Comparison of ENCODE assay signal across 13 cellular contexts in the genomic region with DNA sequence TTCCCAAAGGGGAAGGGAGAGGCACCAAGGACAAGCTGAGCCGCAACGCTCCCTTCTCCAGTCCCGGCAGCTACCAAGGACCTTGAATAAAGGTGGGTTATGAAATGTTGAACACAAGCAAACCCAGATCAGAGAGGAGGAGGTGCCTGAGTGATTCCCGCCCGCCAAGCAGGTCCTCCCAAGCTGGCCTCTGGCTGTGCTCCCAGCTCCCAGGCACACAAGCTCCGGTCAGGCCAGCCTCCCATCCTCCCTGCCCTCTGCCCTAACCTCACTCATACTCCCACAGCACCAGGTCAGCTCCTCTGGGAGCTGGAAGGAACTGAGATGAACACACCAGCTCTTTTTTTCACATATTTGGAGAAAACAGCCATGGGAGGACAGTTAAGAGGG. TPM values are rescaled to one million over a fixed set of nuclear protein-coding genes. Genes with fewer than 3 reads are reported as not detected.
A peak's percentile ranks its signal among the peaks of the same experiment; 100 is the strongest.
DNase-seq lines count a peak whose midpoint lies in the region; TF ChIP-seq lines count a peak whose summit lies in the region.
"Had no signal": no experiment of that assay in that cellular context is flagged by ENCODE, and none has a peak within 500 bp of the region (broad histone marks: within the 10 kb centered on the region; RNA-seq: fewer than 3 reads in every experiment).

No MANE protein-coding gene starts in this region.

- H3K4me1 Mint-ChIP-seq in activated CD4-positive, alpha-beta T cell treated with anti-CD3 and anti-CD28 coated beads, Interleukin-2, amount 10 ng/mL, durations not matched to agents 7 days and 5 days = peaks cover 60% of the 10 kb centered on the region
- H3K4me1 Mint-ChIP-seq in endodermal cell (peaks cover 27% of the 10 kb centered on the region), type B pancreatic cell (ENCODE audit: unreplicated experiment) (peaks cover 33% of the 10 kb centered on the region)

- TF ChIP-seq CTCF in endodermal cell (conservative IDR thresholded peaks at IDR 0.05) = peak; percentile 5
- no peak for TF ChIP-seq CTCF in type B pancreatic cell (conservative IDR thresholded peaks at IDR 0.05)

- no peaks in the 10 kb centered on the region for H3K9me3 ChIP-seq in endodermal cell (ENCODE audit: control insufficient read depth, low read length)
- H3K9me3 ChIP-seq in muscle layer of duodenum (ENCODE audit: control insufficient read depth in 1 of 2, low read length in 2 of 2) = no peaks in the 10 kb centered on the region

- no peak overlapping the region for H3K4me3 ChIP-seq in endodermal cell (ENCODE audit: low read length)
- peak overlapping the region in 1 of 2 donors; percentile 2 for H3K4me3 ChIP-seq in muscle layer of duodenum (ENCODE audit: low read depth in 1 of 2, low read length in 2 of 2)
- H3K4me3 ChIP-seq: K562 had no signal

- H3K27me3 ChIP-seq in endodermal cell (ENCODE audit: control insufficient read depth, insufficient read depth, low read length, poor library complexity, severe bottlenecking) = no peaks in the 10 kb centered on the region
- no peaks in the 10 kb centered on the region for H3K27me3 ChIP-seq in muscle layer of duodenum (ENCODE audit: low read depth, low read length)

- 83 to 90% methylated on average over 1 to 6 of the region's 6 CpGs for WGBS in endodermal cell (ENCODE audit: insufficient coverage in 1 of 2, insufficient read length in 1 of 2), 2 experiments

- no peaks in the 10 kb centered on the region for H3K4me1 ChIP-seq in endodermal cell (ENCODE audit: control insufficient read depth, insufficient read depth, low read length)
- H3K4me1 ChIP-seq in muscle layer of duodenum (ENCODE audit: control insufficient read depth in 1 of 2, insufficient read depth in 2 of 2, low read length in 2 of 2) = peaks cover 39 to 69% of the 10 kb centered on the region in 2 donors

- H3K4me3 Mint-ChIP-seq in activated CD4-positive, alpha-beta T cell treated with anti-CD3 and anti-CD28 coated beads, Interleukin-2, amount 10 ng/mL, durations not matched to agents 7 days and 5 days = no peak overlapping the region
- no peak overlapping the region for H3K4me3 Mint-ChIP-seq in endodermal cell
- H3K4me3 Mint-ChIP-seq in type B pancreatic cell = no peak overlapping the region

- no peak overlapping the region for H3K9ac ChIP-seq in endodermal cell (ENCODE audit: extremely low read depth, low read length, poor library complexity, severe bottlenecking)

- peak overlapping the region; percentile 25 for H3K27ac Mint-ChIP-seq in activated CD4-positive, alpha-beta T cell treated with anti-CD3 and anti-CD28 coated beads, Interleukin-2, amount 10 ng/mL, durations not matched to agents 7 days and 5 days
- H3K27ac Mint-ChIP-seq in endodermal cell (no peak overlapping the region), type B pancreatic cell (peak overlapping the region; percentile 95)

- H3K36me3 Mint-ChIP-seq in activated CD4-positive, alpha-beta T cell treated with anti-CD3 and anti-CD28 coated beads, Interleukin-2, amount 10 ng/mL, durations not matched to agents 7 days and 5 days (ENCODE audit: low read depth) = peaks cover 18% of the 10 kb centered on the region
- no peaks in the 10 kb centered on the region for H3K36me3 Mint-ChIP-seq in endodermal cell (ENCODE audit: low read depth)
- H3K36me3 Mint-ChIP-seq in type B pancreatic cell = peaks cover 6% of the 10 kb centered on the region

- H3K27me3 Mint-ChIP-seq in activated CD4-positive, alpha-beta T cell treated with anti-CD3 and anti-CD28 coated beads, Interleukin-2, amount 10 ng/mL, durations not matched to agents 7 days and 5 days = no peaks in the 10 kb centered on the region
- H3K27me3 Mint-ChIP-seq in endodermal cell (ENCODE audit: insufficient read depth) (no peaks in the 10 kb centered on the region), type B pancreatic cell (no peaks in the 10 kb centered on the region)

- H3K9me3 Mint-ChIP-seq in activated CD4-positive, alpha-beta T cell treated with anti-CD3 and anti-CD28 coated beads, Interleukin-2, amount 10 ng/mL, durations not matched to agents 7 days and 5 days = no peaks in the 10 kb centered on the region
- H3K9me3 Mint-ChIP-seq in endodermal cell (no peaks in the 10 kb centered on the region), type B pancreatic cell (no peaks in the 10 kb centered on the region)

- POLR2A ChIA-PET in activated CD4-positive, alpha-beta T cell treated with anti-CD3 and anti-CD28 coated beads, Interleukin-2, amount 10 ng/mL, durations not matched to agents 7 days and 5 days (lab: Charles Lee) = no interaction called here

- no peak for DNase-seq in activated CD4-positive, alpha-beta T cell treated with anti-CD3 and anti-CD28 coated beads, Interleukin-2, amount 10 ng/mL, durations not matched to agents 7 days and 5 days
- DNase-seq in activated CD4-positive, alpha-beta T cell treated with anti-CD3 and anti-CD28 coated beads, Interleukin-2, amount 50 U/mL, for 1 hour = no peak
- DNase-seq in endodermal cell (no peak), type B pancreatic cell (ENCODE audit: extremely low spot score, unreplicated experiment) (no peak), GM19238 (ENCODE audit: insufficient read length, low spot score) (no peak), HuH-7 (ENCODE audit: low spot score) (no peak), T1000 (lab: John Stamatoyannopoulos, UW) (no peak)
- DNase-seq: activated CD4-positive, CD25-positive, alpha-beta regulatory T cell treated with anti-CD3 and anti-CD28 coated beads, Interleukin-2, amount 50 U/mL, for 72 hours; GOT3; NCI-H345; SIG-M5 had no signal

- no peak overlapping the region for H3K27ac ChIP-seq in endodermal cell (ENCODE audit: low read depth, low read length)
- H3K27ac ChIP-seq in muscle layer of duodenum (ENCODE audit: low read length) = peak overlapping the region; percentile 84

- CTCF ChIA-PET in activated CD4-positive, alpha-beta T cell treated with anti-CD3 and anti-CD28 coated beads, Interleukin-2, amount 10 ng/mL, durations not matched to agents 7 days and 5 days (lab: Charles Lee) = interaction anchor here (0.6 to 5.0 kb wide), 6 partner anchors 9 to 249 kb away, joined by 3 to 17 read pairs (median 3); partner anchors contain the start of gene KPTN

- H3K36me3 ChIP-seq in endodermal cell (ENCODE audit: control insufficient read depth, insufficient read depth, low read length) (peaks cover 11% of the 10 kb centered on the region), muscle layer of duodenum (ENCODE audit: control insufficient read depth in 1 of 2, insufficient read depth in 2 of 2, low read length in 2 of 2) (peaks cover 3 to 9% of the 10 kb centered on the region in 2 donors)

RNA-seq across cellular contexts. Expression of gene NAPA, which starts 3.7 kb away (rescaled TPM):
- 100 to 1,000 TPM; 121 to 133 TPM for total RNA-seq in activated CD4-positive, alpha-beta T cell treated with anti-CD3 and anti-CD28 coated beads, Interleukin-2, amount 10 ng/mL, durations not matched to agents 7 days and 5 days
- total RNA-seq in endodermal cell = 10 to 100 TPM; 66.0 to 73.9 TPM
- 65.0 TPM for polyA plus RNA-seq in endodermal cell (2013, experiment 1 of 2)
- 52.9 TPM for polyA plus RNA-seq in endodermal cell (2013, experiment 2 of 2)
- total RNA-seq in type B pancreatic cell (ENCODE audit: low replicate concordance) = 63.0 and 80.6 TPM in 2 replicates

RNA-seq across cellular contexts. Expression of gene KPTN, which starts 27.1 kb away (rescaled TPM):
- total RNA-seq in activated CD4-positive, alpha-beta T cell treated with anti-CD3 and anti-CD28 coated beads, Interleukin-2, amount 10 ng/mL, durations not matched to agents 7 days and 5 days = 10 to 100 TPM; 12.5 to 14.1 TPM
- total RNA-seq in endodermal cell = 10 to 100 TPM; 14.7 to 22.9 TPM
- 21.8 TPM for polyA plus RNA-seq in endodermal cell (2013, experiment 1 of 2)
- polyA plus RNA-seq in endodermal cell (2013, experiment 2 of 2) = 15.8 TPM
- 9.6 and 21.2 TPM in 2 replicates for total RNA-seq in type B pancreatic cell (ENCODE audit: low replicate concordance)

RNA-seq across cellular contexts. Expression of gene SLC8A2, which starts 39.4 kb away (rescaled TPM):
- not detected for total RNA-seq in activated CD4-positive, alpha-beta T cell treated with anti-CD3 and anti-CD28 coated beads, Interleukin-2, amount 10 ng/mL, durations not matched to agents 7 days and 5 days
- total RNA-seq in endodermal cell (1 to 10 TPM; 2.5 to 3.6 TPM), type B pancreatic cell (ENCODE audit: low replicate concordance) (1.2 and 1.3 TPM in 2 replicates)
- 4.1 TPM for polyA plus RNA-seq in endodermal cell (2013, experiment 1 of 2)
- polyA plus RNA-seq in endodermal cell (2013, experiment 2 of 2) = 2.6 TPM
